In genomic region chr22:40376149-40376548, GRCh38 we compare ENCODE assay signal across 20 cellular contexts.
"Had no signal": no experiment of that assay in that cellular context is flagged by ENCODE, and none has a peak within 500 bp of the region (broad histone marks: within the 10 kb centered on the region; RNA-seq: fewer than 3 reads in every experiment).

No MANE protein-coding gene starts in this region.

- ATAC-seq: activated T-cell treated with anti-CD3 and anti-CD28 coated beads, Interleukin-2, amount 50 U/mL, for 4 hours; effector memory CD8-positive, alpha-beta T cell; heart left ventricle; left colon; natural killer cell; T-helper 17 cell had no signal

- H3K4me3 Mint-ChIP-seq: activated CD4-positive, alpha-beta memory T cell treated with anti-CD3 and anti-CD28 coated beads, Interleukin-2, amount 10 ng/mL, durations not matched to agents 7 days and 5 days; activated naive CD4-positive, alpha-beta T cell treated with anti-CD3 and anti-CD28 coated beads, Interleukin-2, amount 50 U/mL, for 24 hours; activated T-cell treated with anti-CD3 and anti-CD28 coated beads, Interleukin-2, amount 50 U/mL, for 4 hours; effector memory CD8-positive, alpha-beta T cell; natural killer cell; T-helper 17 cell; type B pancreatic cell had no signal

- DNase-seq: activated CD4-positive, alpha-beta memory T cell treated with anti-CD3 and anti-CD28 coated beads, Interleukin-2, amount 10 ng/mL, durations not matched to agents 7 days and 5 days; activated CD4-positive, alpha-beta T cell treated with anti-CD3 and anti-CD28 coated beads for 4 hours; activated effector memory CD4-positive, alpha-beta T cell treated with Interleukin-2 at 50 U/mL for 16 hours; activated T-cell treated with anti-CD3 and anti-CD28 coated beads, Interleukin-2, amount 50 U/mL, for 4 hours; adrenal gland; dermis blood vessel endothelial cell; effector memory CD8-positive, alpha-beta T cell; heart left ventricle; left colon; mesenchymal stem cell; natural killer cell; retina; stimulated activated CD4-positive, alpha-beta T cell treated with anti-CD3 and anti-CD28 coated beads, Interleukin-2, amount 100 ng/mL, for 48 hours; stimulated activated naive CD4-positive, alpha-beta T cell treated with Interleukin-2 at 50 U/mL for 16 hours; substantia nigra; T-helper 17 cell had no signal

- H3K27me3 ChIP-seq: adrenal gland, heart left ventricle had no signal

- H3K27ac ChIP-seq: adrenal gland, epithelial cell of prostate, heart left ventricle had no signal

- H3K9me3 Mint-ChIP-seq: activated CD4-positive, alpha-beta memory T cell treated with anti-CD3 and anti-CD28 coated beads, Interleukin-2, amount 10 ng/mL, durations not matched to agents 7 days and 5 days; activated naive CD4-positive, alpha-beta T cell treated with anti-CD3 and anti-CD28 coated beads, Interleukin-2, amount 50 U/mL, for 24 hours; activated T-cell treated with anti-CD3 and anti-CD28 coated beads, Interleukin-2, amount 50 U/mL, for 4 hours; effector memory CD8-positive, alpha-beta T cell; natural killer cell; type B pancreatic cell had no signal

- H3K27ac Mint-ChIP-seq: activated CD4-positive, alpha-beta memory T cell treated with anti-CD3 and anti-CD28 coated beads, Interleukin-2, amount 10 ng/mL, durations not matched to agents 7 days and 5 days; activated naive CD4-positive, alpha-beta T cell treated with anti-CD3 and anti-CD28 coated beads, Interleukin-2, amount 50 U/mL, for 24 hours; effector memory CD8-positive, alpha-beta T cell; natural killer cell; T-helper 17 cell; type B pancreatic cell had no signal

- H3K36me3 ChIP-seq: adrenal gland had no signal

- H3K4me3 ChIP-seq: adrenal gland, heart left ventricle had no signal

- FAIRE-seq: frontal cortex had no signal

- H3K9me3 ChIP-seq: adrenal gland, heart left ventricle had no signal

- H3K36me3 Mint-ChIP-seq: natural killer cell had no signal

- H3K27me3 Mint-ChIP-seq: activated CD4-positive, alpha-beta memory T cell treated with anti-CD3 and anti-CD28 coated beads, Interleukin-2, amount 10 ng/mL, durations not matched to agents 7 days and 5 days; activated naive CD4-positive, alpha-beta T cell treated with anti-CD3 and anti-CD28 coated beads, Interleukin-2, amount 50 U/mL, for 24 hours; effector memory CD8-positive, alpha-beta T cell; T-helper 17 cell; type B pancreatic cell had no signal
